8 cellular contexts compared by ENCODE assay signal in the genomic region with DNA sequence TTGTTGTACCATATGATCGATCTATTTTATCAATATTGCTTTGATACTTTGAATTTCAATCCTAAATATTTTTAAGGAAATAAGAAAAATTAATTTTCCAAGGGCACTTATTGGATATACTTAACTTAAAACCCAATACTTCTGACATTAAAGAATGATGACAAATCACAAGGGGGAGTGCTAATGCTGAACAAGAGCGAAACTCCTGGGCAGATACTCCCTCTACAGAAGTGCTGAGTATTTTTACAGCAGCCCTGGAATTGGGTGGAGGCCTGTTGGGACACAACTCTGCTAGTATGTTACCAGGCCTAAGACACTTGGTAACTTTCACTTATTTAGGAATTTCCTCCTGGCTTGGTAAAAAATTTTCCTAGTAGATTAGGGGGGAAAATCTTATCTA. TPM values are rescaled to one million over a fixed set of nuclear protein-coding genes. Genes with fewer than 3 reads are reported as not detected.
DNase-seq lines count a peak whose midpoint lies in the region; ATAC-seq, FAIRE-seq and TF ChIP-seq lines count a peak whose summit lies in the region.

No MANE protein-coding gene starts in this region.

- no peaks in the 10 kb centered on the region for H3K27me3 ChIP-seq in bronchial epithelial cell (ENCODE audit: control insufficient read depth, insufficient read depth, low read length)

- peaks cover 5% of the 10 kb centered on the region for H3K36me3 ChIP-seq in bronchial epithelial cell (ENCODE audit: control insufficient read depth, insufficient read depth, low read length)

- no peak overlapping the region for H3K4me3 ChIP-seq in bronchial epithelial cell (ENCODE audit: low read depth, low read length)

- FAIRE-seq in bronchial epithelial cell (lab: Jason Lieb, UNC): no peak

- peak; percentile 25 for TF ChIP-seq CTCF in bronchial epithelial cell (IDR thresholded peaks at IDR 0.05; ENCODE audit: insufficient read depth, low read length, severe bottlenecking)

- DNase-seq in AG08396 (ENCODE audit: low spot score): peak; percentile 45
- DNase-seq in HT1080 (ENCODE audit: low read depth): peak; percentile 12
- DNase-seq in bronchial epithelial cell (ENCODE audit: low read depth): peak; percentile 79
- peak; percentile 22 for DNase-seq in kidney glomerular epithelial cell (lab: John Stamatoyannopoulos, UW)
- DNase-seq in KG1 (lab: John Stamatoyannopoulos, UW): no peak
- no peak for DNase-seq in stimulated activated CD8-positive, alpha-beta memory T cell treated with anti-CD3 and anti-CD28 coated beads, Interleukin-4, amount 100 ng/mL, for 48 hours
- DNase-seq in NCI-H748 (lab: John Stamatoyannopoulos, UW; ENCODE audit: unreplicated experiment): no peak

- no peak for ATAC-seq in GM21717 (IDR thresholded peaks at IDR 0.05; ENCODE audit: unreplicated experiment)

RNA-seq across cellular contexts. Expression of a gene that starts 46.2 kb away (rescaled TPM):
- 8.8 and 11.8 TPM in 2 replicates for total RNA-seq in HT1080 (2014; rRNA removed; shearing (Covaris generic))
- polyA plus RNA-seq in HT1080 (2015; cell fraction: cytosol; rRNA removed): 10.4 and 11.4 TPM in 2 replicates
- polyA plus RNA-seq in HT1080 (2015; cell fraction: nucleus; rRNA removed): 15.6 and 18.1 TPM in 2 replicates
- 21.8 and 26.1 TPM in 2 replicates for total RNA-seq in bronchial epithelial cell

RNA-seq across cellular contexts. Expression of a gene that starts 49.6 kb away (rescaled TPM):
- total RNA-seq in HT1080 (2014; rRNA removed; shearing (Covaris generic)): 169 and 206 TPM in 2 replicates
- polyA plus RNA-seq in HT1080 (2015; cell fraction: cytosol; rRNA removed): 327 and 376 TPM in 2 replicates
- polyA plus RNA-seq in HT1080 (2015; cell fraction: nucleus; rRNA removed): 245 and 311 TPM in 2 replicates
- total RNA-seq in bronchial epithelial cell: 91.4 and 96.9 TPM in 2 replicates

Comparison
In these comparisons a context has a peak if more than half of its experiments do, and no peak if none do; other contexts are left out.
1. DNase-seq: peak in AG08396 (single experiment), HT1080 (single experiment), bronchial epithelial cell (single experiment) and kidney glomerular epithelial cell (single experiment); none in KG1 (single experiment), stimulated activated CD8-positive, alpha-beta memory T cell treated with anti-CD3 and anti-CD28 coated beads, Interleukin-4, amount 100 ng/mL, for 48 hours (single experiment) and NCI-H748 (single experiment).